ENCODE assay signal across 10 cellular contexts in the genomic region with DNA sequence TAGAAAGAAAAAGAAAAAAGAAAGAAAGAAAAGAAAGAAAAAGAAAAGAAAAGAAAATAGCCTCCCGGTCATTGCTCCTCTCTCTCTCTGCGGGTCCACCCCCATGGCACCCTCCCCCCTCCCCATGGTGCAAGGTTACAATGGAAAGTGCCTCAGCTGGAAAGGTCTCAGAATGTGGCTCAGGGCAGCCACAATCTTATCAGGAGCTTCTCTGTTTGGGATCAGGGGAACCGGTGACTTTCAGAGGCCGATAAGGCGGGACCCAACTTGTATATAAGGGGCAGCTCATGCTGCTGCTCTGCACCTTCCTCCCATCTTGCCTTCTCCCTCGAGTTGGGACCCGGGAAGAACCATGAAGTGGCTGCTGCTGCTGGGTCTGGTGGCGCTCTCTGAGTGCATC. TPM values are rescaled to one million over a fixed set of nuclear protein-coding genes. Genes with fewer than 3 reads are reported as not detected.
"Had no signal": no experiment of that assay in that cellular context is flagged by ENCODE, and none has a peak within 500 bp of the region (broad histone marks: within the 10 kb centered on the region; RNA-seq: fewer than 3 reads in every experiment).

A gene (plus strand): TSS at position 301 of the 400 bp plus-strand sequence. CDS start 52 bp downstream, at position 353.

RNA-seq across cellular contexts. Expression of the gene that starts here (rescaled TPM):
- total RNA-seq: dermis microvascular lymphatic vessel endothelial cell; esophagus mucosa; gastrocnemius medialis; glomerular endothelial cell; kidney epithelial cell; lower leg skin; lung microvascular endothelial cell; mesothelial cell of epicardium; naive thymus-derived CD4-positive, alpha-beta T cell had no signal
- polyA plus RNA-seq: keratinocyte; naive thymus-derived CD4-positive, alpha-beta T cell had no signal
